ENCODE assay signal across 29 cellular contexts in genomic region chrX:137982791-137983190, GRCh38.
"Had no signal": no experiment of that assay in that cellular context is flagged by ENCODE, and none has a peak within 500 bp of the region (broad histone marks: within the 10 kb centered on the region; RNA-seq: fewer than 3 reads in every experiment).

No MANE protein-coding gene starts in this region.

- H3K9ac ChIP-seq: SK-N-SH had no signal

- H3K9me3 Mint-ChIP-seq: activated CD4-positive, alpha-beta T cell treated with anti-CD3 and anti-CD28 coated beads, Interleukin-2, amount 10 ng/mL, durations not matched to agents 7 days and 5 days; activated naive CD4-positive, alpha-beta T cell treated with anti-CD3 and anti-CD28 coated beads, Interleukin-2, amount 50 U/mL, for 24 hours; activated naive CD8-positive, alpha-beta T cell treated with anti-CD3 and anti-CD28 coated beads, Interleukin-2, amount 10 ng/mL, durations not matched to agents 7 days and 5 days; activated T-cell treated with anti-CD3 and anti-CD28 coated beads, Interleukin-2, amount 50 U/mL, for 24 hours; activated T-helper 2 cell treated with anti-CD3 and anti-CD28 coated beads, Interferon-gamma antibody, Interleukin-2, Interleukin-4, amounts not matched to agents 10 μg/mL and 5 μg/mL and 100 μg/mL, durations not matched to agents 14 hours and 24 hours and 36 hours; T-helper 1 cell treated with Interleukin-12 subunit alpha and Interleukin-12 subunit beta and Interleukin-4 antibody, amounts not matched to agents 30 μg/mL and 1 μg/mL, for 36 hours; T-helper 2 cell treated with Interferon-gamma antibody and Interleukin-4, amounts not matched to agents 5 μg/mL and 100 μg/mL, for 36 hours had no signal

- H3K27me3 ChIP-seq: ascending aorta, SJSA1 had no signal

- H3K36me3 Mint-ChIP-seq: activated naive CD4-positive, alpha-beta T cell treated with anti-CD3 and anti-CD28 coated beads, Interleukin-2, amount 50 U/mL, for 24 hours; activated naive CD8-positive, alpha-beta T cell treated with anti-CD3 and anti-CD28 coated beads, Interleukin-2, amount 10 ng/mL, durations not matched to agents 7 days and 5 days had no signal

- H3K4me3 Mint-ChIP-seq: activated CD4-positive, alpha-beta T cell treated with anti-CD3 and anti-CD28 coated beads for 36 hours; activated CD4-positive, alpha-beta T cell treated with anti-CD3 and anti-CD28 coated beads, Interleukin-2, amount 10 ng/mL, durations not matched to agents 7 days and 5 days; activated CD8-positive, alpha-beta T cell treated with anti-CD3 and anti-CD28 coated beads, Interleukin-2, amount 10 ng/mL, durations not matched to agents 7 days and 5 days; activated naive CD4-positive, alpha-beta T cell treated with anti-CD3 and anti-CD28 coated beads, Interleukin-2, amount 50 U/mL, for 24 hours; activated naive CD8-positive, alpha-beta T cell treated with anti-CD3 and anti-CD28 coated beads, Interleukin-2, amount 10 ng/mL, durations not matched to agents 7 days and 5 days; activated T-cell treated with anti-CD3 and anti-CD28 coated beads, Interleukin-2, amount 50 U/mL, for 24 hours; T-helper 1 cell treated with Interleukin-12 subunit alpha and Interleukin-12 subunit beta and Interleukin-4 antibody, amounts not matched to agents 30 μg/mL and 1 μg/mL, for 36 hours; T-helper 2 cell treated with Interferon-gamma antibody and Interleukin-4, amounts not matched to agents 5 μg/mL and 100 μg/mL, for 36 hours had no signal

- DNase-seq: activated CD4-positive, alpha-beta T cell treated with anti-CD3 and anti-CD28 coated beads for 36 hours; activated CD4-positive, alpha-beta T cell treated with anti-CD3 and anti-CD28 coated beads, Interleukin-2, amount 10 ng/mL, durations not matched to agents 7 days and 5 days; activated CD4-positive, alpha-beta T cell treated with anti-CD3 and anti-CD28 coated beads, Interleukin-2, amount 50 U/mL, for 48 hours; activated CD8-positive, alpha-beta T cell treated with anti-CD3 and anti-CD28 coated beads, Interleukin-2, amount 10 ng/mL, durations not matched to agents 7 days and 5 days; activated gamma-delta T cell; activated naive CD4-positive, alpha-beta T cell treated with Interleukin-2 at 50 U/mL for 16 hours; activated naive CD8-positive, alpha-beta T cell treated with anti-CD3 and anti-CD28 coated beads, Interleukin-2, amount 10 ng/mL, durations not matched to agents 7 days and 5 days; activated T-cell treated with anti-CD3 and anti-CD28 coated beads, Interleukin-2, amount 50 U/mL, for 24 hours; amygdala; NCI-H1105 treated with DMSO at 0.1 percent for 48 hours; NCI-H1436; NCI-H187; NCI-H2029 treated with DMSO at 0.1 percent for 48 hours; NCI-H2107; NCI-H226; NCI-H446 treated with DMSO at 0.1 percent for 48 hours; NCI-H524; SHP77 treated with DMSO at 0.1 percent for 48 hours; SK-N-SH had no signal

- H3K4me1 ChIP-seq: ascending aorta, breast epithelium, SJSA1 had no signal

- H3K27ac ChIP-seq: ascending aorta, breast epithelium, coronary artery, SJSA1 had no signal

- H3K4me3 ChIP-seq: ascending aorta, breast epithelium, coronary artery, SJSA1 had no signal

- H3K36me3 ChIP-seq: ascending aorta, breast epithelium, SJSA1 had no signal

- H3K4me2 ChIP-seq: SK-N-SH had no signal

- H3K4me1 Mint-ChIP-seq: activated CD4-positive, alpha-beta T cell treated with anti-CD3 and anti-CD28 coated beads for 36 hours; activated CD4-positive, alpha-beta T cell treated with anti-CD3 and anti-CD28 coated beads, Interleukin-2, amount 10 ng/mL, durations not matched to agents 7 days and 5 days; activated naive CD4-positive, alpha-beta T cell treated with anti-CD3 and anti-CD28 coated beads, Interleukin-2, amount 50 U/mL, for 24 hours; activated naive CD8-positive, alpha-beta T cell treated with anti-CD3 and anti-CD28 coated beads, Interleukin-2, amount 10 ng/mL, durations not matched to agents 7 days and 5 days had no signal

- H3K9me2 ChIP-seq: SK-N-SH had no signal

- H3K27ac Mint-ChIP-seq: activated CD4-positive, alpha-beta T cell treated with anti-CD3 and anti-CD28 coated beads for 36 hours; activated CD4-positive, alpha-beta T cell treated with anti-CD3 and anti-CD28 coated beads, Interleukin-2, amount 10 ng/mL, durations not matched to agents 7 days and 5 days; activated CD8-positive, alpha-beta T cell treated with anti-CD3 and anti-CD28 coated beads, Interleukin-2, amount 10 ng/mL, durations not matched to agents 7 days and 5 days; activated naive CD4-positive, alpha-beta T cell treated with anti-CD3 and anti-CD28 coated beads, Interleukin-2, amount 50 U/mL, for 24 hours; activated naive CD8-positive, alpha-beta T cell treated with anti-CD3 and anti-CD28 coated beads, Interleukin-2, amount 10 ng/mL, durations not matched to agents 7 days and 5 days; activated T-cell treated with anti-CD3 and anti-CD28 coated beads, Interleukin-2, amount 50 U/mL, for 24 hours; activated T-helper 2 cell treated with anti-CD3 and anti-CD28 coated beads, Interferon-gamma antibody, Interleukin-2, Interleukin-4, amounts not matched to agents 10 μg/mL and 5 μg/mL and 100 μg/mL, durations not matched to agents 14 hours and 24 hours and 36 hours; T-helper 1 cell treated with Interleukin-12 subunit alpha and Interleukin-12 subunit beta and Interleukin-4 antibody, amounts not matched to agents 30 μg/mL and 1 μg/mL, for 36 hours; T-helper 2 cell treated with Interferon-gamma antibody and Interleukin-4, amounts not matched to agents 5 μg/mL and 100 μg/mL, for 36 hours had no signal

- H3K27me3 Mint-ChIP-seq: activated CD4-positive, alpha-beta T cell treated with anti-CD3 and anti-CD28 coated beads for 36 hours; activated CD4-positive, alpha-beta T cell treated with anti-CD3 and anti-CD28 coated beads, Interleukin-2, amount 10 ng/mL, durations not matched to agents 7 days and 5 days; activated naive CD4-positive, alpha-beta T cell treated with anti-CD3 and anti-CD28 coated beads, Interleukin-2, amount 50 U/mL, for 24 hours; activated naive CD8-positive, alpha-beta T cell treated with anti-CD3 and anti-CD28 coated beads, Interleukin-2, amount 10 ng/mL, durations not matched to agents 7 days and 5 days had no signal

- ATAC-seq: activated CD4-positive, alpha-beta T cell treated with anti-CD3 and anti-CD28 coated beads for 36 hours; activated CD4-positive, CD25-positive, alpha-beta regulatory T cell treated with anti-CD3 and anti-CD28 coated beads, Interleukin-2, amount 50 U/mL, for 24 hours; activated CD8-positive, alpha-beta T cell treated with anti-CD3 and anti-CD28 coated beads, Interleukin-2, amount 10 ng/mL, durations not matched to agents 7 days and 5 days; Panc1 had no signal

- H3K9me3 ChIP-seq: ascending aorta, breast epithelium, SJSA1, SK-N-SH had no signal
